ENCODE assay signal across 12 cellular contexts in the genomic region with DNA sequence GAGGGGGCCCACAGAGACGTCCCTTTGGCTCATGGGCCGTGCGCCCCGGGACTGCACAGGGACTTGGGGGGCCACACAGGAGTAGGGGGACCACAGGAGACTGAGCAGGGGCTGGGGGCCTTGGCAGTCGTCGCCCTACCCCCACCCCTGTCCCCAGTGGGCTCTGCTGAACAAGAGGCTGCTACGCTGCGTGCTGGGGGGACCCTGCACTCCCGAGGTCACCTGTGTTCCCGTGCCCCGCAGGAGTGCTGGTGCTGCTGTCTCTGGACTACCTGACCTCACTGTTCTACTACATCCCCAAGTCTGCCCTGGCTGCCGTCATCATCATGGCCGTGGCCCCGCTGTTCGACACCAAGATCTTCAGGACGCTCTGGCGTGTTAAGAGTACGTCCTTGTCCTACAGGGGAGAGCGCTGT. TPM values are rescaled to one million over a fixed set of nuclear protein-coding genes. Genes with fewer than 3 reads are reported as not detected.
DNase-seq lines count a peak whose midpoint lies in the region; ATAC-seq and TF ChIP-seq lines count a peak whose summit lies in the region.
"Had no signal": no experiment of that assay in that cellular context is flagged by ENCODE, and none has a peak within 500 bp of the region (broad histone marks: within the 10 kb centered on the region; RNA-seq: fewer than 3 reads in every experiment).

No MANE protein-coding gene starts in this region.

- no peaks in the 10 kb centered on the region for H3K27me3 ChIP-seq in right cardiac atrium (ENCODE audit: control insufficient read depth, insufficient read depth)
- H3K27me3 ChIP-seq in left ventricle myocardium inferior (ENCODE audit: low read depth), result no peaks in the 10 kb centered on the region
- H3K27me3 ChIP-seq in endodermal cell (ENCODE audit: control insufficient read depth, insufficient read depth, low read length, poor library complexity, severe bottlenecking), result no peaks in the 10 kb centered on the region
- H3K27me3 ChIP-seq in lower lobe of right lung (ENCODE audit: low read depth), result no peaks in the 10 kb centered on the region
- H3K27me3 ChIP-seq in spleen (replicated peaks in 1 of 7), result no peaks in the 10 kb centered on the region
- H3K27me3 ChIP-seq: BLaER1 treated with 17β-estradiol and CSF1 and Interleukin-3, amounts not matched to agents 10 nM and 100 nM had no signal

- no peak overlapping the region for H3K27ac ChIP-seq in right cardiac atrium (ENCODE audit: low read length)
- H3K27ac ChIP-seq in left ventricle myocardium inferior (replicated peaks), result no peak overlapping the region
- peak overlapping the region; percentile 32 for H3K27ac ChIP-seq in endodermal cell (ENCODE audit: low read depth, low read length)
- H3K27ac ChIP-seq in lower lobe of right lung, result no peak overlapping the region
- no peak overlapping the region for H3K27ac ChIP-seq in spleen
- H3K27ac ChIP-seq: BLaER1 treated with 17β-estradiol and CSF1 and Interleukin-3, amounts not matched to agents 10 nM and 100 nM had no signal

- ATAC-seq in right cardiac atrium, result peak in 1 of 2 donors; percentile 20
- ATAC-seq in lower lobe of right lung, result no peak
- ATAC-seq in GM19463 (IDR thresholded peaks at IDR 0.05; ENCODE audit: unreplicated experiment), result no peak

- H3K4me3 ChIP-seq in right cardiac atrium (ENCODE audit: low read length), result no peak overlapping the region
- no peak overlapping the region for H3K4me3 ChIP-seq in left ventricle myocardium inferior
- no peak overlapping the region for H3K4me3 ChIP-seq in endodermal cell (ENCODE audit: low read length)
- no peak overlapping the region for H3K4me3 ChIP-seq in lower lobe of right lung
- no peak overlapping the region for H3K4me3 ChIP-seq in spleen
- H3K4me3 ChIP-seq: BLaER1 treated with 17β-estradiol and CSF1 and Interleukin-3, amounts not matched to agents 10 nM and 100 nM had no signal

- H3K27ac Mint-ChIP-seq in endodermal cell, result no peak overlapping the region
- H3K27ac Mint-ChIP-seq: CD4-positive, CD25-positive, alpha-beta regulatory T cell had no signal

- H3K4me1 Mint-ChIP-seq in endodermal cell, result no peaks in the 10 kb centered on the region
- H3K4me1 Mint-ChIP-seq: CD4-positive, CD25-positive, alpha-beta regulatory T cell had no signal

- H3K4me1 ChIP-seq in right cardiac atrium (ENCODE audit: control insufficient read depth, insufficient read depth, low read length) (no peaks in the 10 kb centered on the region), left ventricle myocardium inferior (peaks cover 10% of the 10 kb centered on the region), endodermal cell (ENCODE audit: control insufficient read depth, insufficient read depth, low read length) (no peaks in the 10 kb centered on the region), lower lobe of right lung (no peaks in the 10 kb centered on the region), spleen (no peaks in the 10 kb centered on the region)

- TF ChIP-seq POLR2A in spleen (IDR thresholded peaks at IDR 0.05), result no peak

- WGBS in right cardiac atrium, result 96% methylated on average over 19 of the region's 19 CpGs
- 96 to 98% methylated on average over 15 to 19 of the region's 19 CpGs for WGBS in endodermal cell (ENCODE audit: insufficient coverage in 1 of 2, insufficient read length in 1 of 2), 2 experiments
- 91 to 97% (median 93%) methylated on average over 14 to 19 of the region's 19 CpGs for WGBS in spleen, 5 donors

- H3K36me3 ChIP-seq in left ventricle myocardium inferior, result peaks cover 45% of the 10 kb centered on the region
- H3K36me3 ChIP-seq in endodermal cell (ENCODE audit: control insufficient read depth, insufficient read depth, low read length), result peaks cover 41% of the 10 kb centered on the region
- H3K36me3 ChIP-seq in lower lobe of right lung, result peaks cover 69% of the 10 kb centered on the region
- H3K36me3 ChIP-seq in spleen, result peaks cover 2 to 89% (median 35%) of the 10 kb centered on the region in 6 donors

- peaks cover 48% of the 10 kb centered on the region for H3K36me3 Mint-ChIP-seq in endodermal cell (ENCODE audit: low read depth)

- H3K27me3 Mint-ChIP-seq in endodermal cell (ENCODE audit: insufficient read depth), result no peaks in the 10 kb centered on the region
- H3K27me3 Mint-ChIP-seq: CD4-positive, CD25-positive, alpha-beta regulatory T cell had no signal

- H3K9me3 ChIP-seq in right cardiac atrium (ENCODE audit: control insufficient read depth, low read length) (no peaks in the 10 kb centered on the region), left ventricle myocardium inferior (replicated peaks) (no peaks in the 10 kb centered on the region), endodermal cell (ENCODE audit: control insufficient read depth, low read length) (no peaks in the 10 kb centered on the region), lower lobe of right lung (no peaks in the 10 kb centered on the region), spleen (no peaks in the 10 kb centered on the region)
- H3K9me3 ChIP-seq: BLaER1 treated with 17β-estradiol and CSF1 and Interleukin-3, amounts not matched to agents 10 nM and 100 nM had no signal

- no peak overlapping the region for H3K9ac ChIP-seq in endodermal cell (ENCODE audit: extremely low read depth, low read length, poor library complexity, severe bottlenecking)

- DNase-seq in right cardiac atrium (peak in 2 of 3 donors; percentile 33 to 50), left ventricle myocardium inferior (no peak), endodermal cell (no peak), lower lobe of right lung (peak; percentile 46), spleen (peak; percentile 63), SIG-M5 treated with dmso at 0.1 percent for 504 hours (lab: John Stamatoyannopoulos, UW; ENCODE audit: unreplicated experiment) (no peak)
- no peak for DNase-seq in activated CD4-positive, alpha-beta T cell treated with anti-CD3 and anti-CD28 coated beads, Interleukin-2, amount 50 U/mL, for 1 hour
- DNase-seq: ACHN; CD4-positive, CD25-positive, alpha-beta regulatory T cell; DMS53 had no signal

- no peaks in the 10 kb centered on the region for H3K9me3 Mint-ChIP-seq in endodermal cell
- H3K9me3 Mint-ChIP-seq: CD4-positive, CD25-positive, alpha-beta regulatory T cell had no signal

- intact Hi-C loops in right cardiac atrium (cut with DNase I), result no loop called here
- intact Hi-C loops in left ventricle myocardium inferior (cut with micrococcal nuclease), result no loop called here
- intact Hi-C loops in lower lobe of right lung (cut with DNase I), result no loop called here
- intact Hi-C loops in spleen (cut with DNase I; ENCODE audit: low total_unique reads), result no loop called here

- H3K4me3 Mint-ChIP-seq in endodermal cell, result no peak overlapping the region
- H3K4me3 Mint-ChIP-seq: CD4-positive, CD25-positive, alpha-beta regulatory T cell had no signal

- no peak for TF ChIP-seq CTCF in left ventricle myocardium inferior (IDR thresholded peaks at IDR 0.05; ENCODE audit: borderline replicate concordance)
- TF ChIP-seq CTCF in endodermal cell (conservative IDR thresholded peaks at IDR 0.05), result no peak
- TF ChIP-seq CTCF in lower lobe of right lung (IDR thresholded peaks at IDR 0.05), result no peak
- no peak for TF ChIP-seq CTCF in spleen (IDR thresholded peaks at IDR 0.05 in 8 of 11, conservative IDR thresholded peaks at IDR 0.05 in 3 of 11)

RNA-seq across cellular contexts. Expression of gene RNF213, which starts 14.4 kb away (rescaled TPM):
- total RNA-seq in right cardiac atrium (10 to 100 TPM; 36.3 to 49.7 (median 43.9) TPM), left ventricle myocardium inferior (25.6 TPM), endodermal cell (100 to 1,000 TPM in 1 of 2 donors, 10 to 100 TPM in 1; 98.8 to 136 TPM), lower lobe of right lung (300 TPM), spleen (100 to 1,000 TPM; 303 to 481 (median 353) TPM)
- polyA plus RNA-seq in right cardiac atrium (28.7 TPM), spleen (10 to 100 TPM; 36.7 to 78.7 (median 57.0) TPM)
- polyA plus RNA-seq in endodermal cell (2013, experiment 1 of 2), result 30.0 TPM
- polyA plus RNA-seq in endodermal cell (2013, experiment 2 of 2), result 28.2 TPM

RNA-seq across cellular contexts. Expression of gene SLC26A11, which starts 26.0 kb away (rescaled TPM):
- 1 to 10 TPM; 5.3 to 7.8 (median 6.8) TPM for total RNA-seq in right cardiac atrium
- 4.4 TPM for polyA plus RNA-seq in right cardiac atrium
- total RNA-seq in left ventricle myocardium inferior, result 4.1 TPM
- 10 to 100 TPM; 43.7 to 48.2 TPM for total RNA-seq in endodermal cell
- 25.4 TPM for polyA plus RNA-seq in endodermal cell (2013, experiment 1 of 2)
- 25.1 TPM for polyA plus RNA-seq in endodermal cell (2013, experiment 2 of 2)
- 42.4 TPM for total RNA-seq in lower lobe of right lung
- 10 to 100 TPM; 22.8 to 39.7 (median 33.9) TPM for total RNA-seq in spleen
- polyA plus RNA-seq in spleen, result 10 to 100 TPM in 1 of 3 donors, 1 to 10 TPM in 2; 6.8 to 22.4 (median 8.2) TPM

RNA-seq across cellular contexts. Expression of gene SGSH, which starts 26.1 kb away (rescaled TPM):
- total RNA-seq in right cardiac atrium, result 10 to 100 TPM; 16.6 to 23.4 (median 19.9) TPM
- 13.0 TPM for polyA plus RNA-seq in right cardiac atrium
- total RNA-seq in left ventricle myocardium inferior, result 10.9 TPM
- 10 to 100 TPM; 40.4 to 42.5 TPM for total RNA-seq in endodermal cell
- 27.5 TPM for polyA plus RNA-seq in endodermal cell (2013, experiment 1 of 2)
- polyA plus RNA-seq in endodermal cell (2013, experiment 2 of 2), result 21.8 TPM
- total RNA-seq in lower lobe of right lung, result 57.8 TPM
- 100 to 1,000 TPM in 3 of 7 donors, 10 to 100 TPM in 4; 85.9 to 137 (median 95.1) TPM for total RNA-seq in spleen
- 10 to 100 TPM; 23.6 to 63.4 (median 51.9) TPM for polyA plus RNA-seq in spleen

Comparison
In these comparisons a context has a peak if more than half of its experiments do, and no peak if none do; other contexts are left out.
1. DNase-seq: peak in right cardiac atrium (2 of 3), lower lobe of right lung (single experiment) and spleen (single experiment); none in left ventricle myocardium inferior (single experiment), endodermal cell (single experiment), SIG-M5 treated with dmso at 0.1 percent for 504 hours (single experiment) and activated CD4-positive, alpha-beta T cell treated with anti-CD3 and anti-CD28 coated beads, Interleukin-2, amount 50 U/mL, for 1 hour (single experiment).